Comparison of ENCODE assay signal across 1 cellular context in genomic region chr20:50111829-50112495, GRCh38.
TF ChIP-seq lines count a peak whose summit lies in the region.

No MANE protein-coding gene starts in this region.

TF ChIP-seq in endothelial cell of umbilical vein, 7 proteins besides CTCF, POLR2A, EP300 and RAD21 (continued from another document):
- TF ChIP-seq JUN (IDR thresholded peaks at IDR 0.05; ENCODE audit: borderline replicate concordance, insufficient read depth, insufficient read length, low read depth) (no peak), EZH2 (IDR thresholded peaks at IDR 0.05; ENCODE audit: borderline replicate concordance, low read depth, low read length, severe bottlenecking) (no peak), MYC (IDR thresholded peaks at IDR 0.05; ENCODE audit: low read depth, low read length) (no peak), FOS (IDR thresholded peaks at IDR 0.05; ENCODE audit: borderline replicate concordance, insufficient read depth, low read length) (no peak), GATA2 (IDR thresholded peaks at IDR 0.05; ENCODE audit: insufficient read depth, insufficient read length, low read depth, low read length) (no peak)
